Comparison of ENCODE assay signal across 9 cellular contexts in genomic region chr7:27169658-27170493, GRCh38. TPM values are rescaled to one million over a fixed set of nuclear protein-coding genes. Genes with fewer than 3 reads are reported as not detected.
DNase-seq lines count a peak whose midpoint lies in the region; ATAC-seq and TF ChIP-seq lines count a peak whose summit lies in the region.
"Had no signal": no experiment of that assay in that cellular context is flagged by ENCODE, and none has a peak within 500 bp of the region (broad histone marks: within the 10 kb centered on the region; RNA-seq: fewer than 3 reads in every experiment).

No MANE protein-coding gene starts in this region.

- no peaks in the 10 kb centered on the region for H3K9me3 Mint-ChIP-seq in osteocyte (ENCODE audit: unreplicated experiment)
- H3K9me3 Mint-ChIP-seq in activated CD4-positive, alpha-beta memory T cell treated with anti-CD3 and anti-CD28 coated beads for 36 hours: no peaks in the 10 kb centered on the region

- peak overlapping the region; percentile 32 for H3K4me3 Mint-ChIP-seq in osteocyte (ENCODE audit: unreplicated experiment)
- H3K4me3 Mint-ChIP-seq in activated CD4-positive, alpha-beta memory T cell treated with anti-CD3 and anti-CD28 coated beads for 36 hours: no peak overlapping the region

- no peak overlapping the region for H3K27ac Mint-ChIP-seq in osteocyte (ENCODE audit: unreplicated experiment)
- no peak overlapping the region for H3K27ac Mint-ChIP-seq in activated CD4-positive, alpha-beta memory T cell treated with anti-CD3 and anti-CD28 coated beads for 36 hours

- ATAC-seq in HG03520 (IDR thresholded peaks at IDR 0.05; ENCODE audit: unreplicated experiment): no peak
- no peak for ATAC-seq in HG03342 (IDR thresholded peaks at IDR 0.05; ENCODE audit: unreplicated experiment)

- peak; percentile 81 for DNase-seq in DMS153 treated with DMSO at 0.1 percent for 48 hours (lab: John Stamatoyannopoulos, UW; ENCODE audit: unreplicated experiment)
- peak; percentile 58 for DNase-seq in LoVo (ENCODE audit: low spot score)
- DNase-seq in coronary artery (ENCODE audit: low spot score): no peak
- DNase-seq in osteocyte (ENCODE audit: extremely low spot score, unreplicated experiment): no peak
- DNase-seq in NCI-H2227 (lab: John Stamatoyannopoulos, UW; ENCODE audit: unreplicated experiment): no peak
- DNase-seq in activated CD4-positive, alpha-beta memory T cell treated with anti-CD3 and anti-CD28 coated beads for 36 hours: no peak

- POLR2A ChIA-PET in activated CD4-positive, alpha-beta memory T cell treated with anti-CD3 and anti-CD28 coated beads for 36 hours (lab: Charles Lee): no interaction called here

- peaks cover 2% of the 10 kb centered on the region for H3K36me3 Mint-ChIP-seq in osteocyte (ENCODE audit: unreplicated experiment)
- peaks cover 3% of the 10 kb centered on the region for H3K36me3 Mint-ChIP-seq in activated CD4-positive, alpha-beta memory T cell treated with anti-CD3 and anti-CD28 coated beads for 36 hours

- TF ChIP-seq CTCF in coronary artery (IDR thresholded peaks at IDR 0.05): no peak
- no peak for TF ChIP-seq CTCF in osteocyte (IDR thresholded peaks at IDR 0.05)

- H3K27me3 Mint-ChIP-seq in osteocyte (ENCODE audit: unreplicated experiment): peaks cover 73% of the 10 kb centered on the region
- H3K27me3 Mint-ChIP-seq in activated CD4-positive, alpha-beta memory T cell treated with anti-CD3 and anti-CD28 coated beads for 36 hours: peaks cover 67% of the 10 kb centered on the region

- H3K27ac ChIP-seq in coronary artery: no peak overlapping the region

- peaks cover 14% of the 10 kb centered on the region for H3K4me1 Mint-ChIP-seq in osteocyte (ENCODE audit: unreplicated experiment)
- H3K4me1 Mint-ChIP-seq in activated CD4-positive, alpha-beta memory T cell treated with anti-CD3 and anti-CD28 coated beads for 36 hours (ENCODE audit: low read depth): peaks cover 36% of the 10 kb centered on the region

- CTCF ChIA-PET in activated CD4-positive, alpha-beta memory T cell treated with anti-CD3 and anti-CD28 coated beads for 36 hours (lab: Charles Lee): interaction anchor here (1.2 to 1.8 kb wide), 5 partner anchors 9 to 26 kb away, joined by 3 to 7 read pairs (median 5); no protein-coding TSS in a partner anchor

- intact Hi-C loops in activated CD4-positive, alpha-beta memory T cell treated with anti-CD3 and anti-CD28 coated beads for 36 hours (cut with micrococcal nuclease): loop anchor here (5.0 kb wide), 1 partner anchor 72 kb away; the partner anchor contains the start of gene EVX1

- H3K4me3 ChIP-seq in coronary artery: peak overlapping the region; percentile 21

RNA-seq across cellular contexts. Expression of gene HOXA10, which starts 4.2 kb away (rescaled TPM):
- total RNA-seq in osteocyte: not detected in 2 replicates
- not detected for total RNA-seq in activated CD4-positive, alpha-beta memory T cell treated with anti-CD3 and anti-CD28 coated beads for 36 hours
- total RNA-seq: T-helper 1 cell treated with Interleukin-12 subunit alpha and Interleukin-12 subunit beta and Interleukin-4 antibody, amounts not matched to agents 30 ng/mL and 1 ng/mL, for 36 hours had no signal

RNA-seq across cellular contexts. Expression of gene HOXA9, which starts 4.5 kb away (rescaled TPM):
- total RNA-seq in osteocyte: not detected in 2 replicates
- total RNA-seq in activated CD4-positive, alpha-beta memory T cell treated with anti-CD3 and anti-CD28 coated beads for 36 hours: under 1 TPM in 1 of 2 experiments, not detected in 1; 0.19 TPM
- total RNA-seq: T-helper 1 cell treated with Interleukin-12 subunit alpha and Interleukin-12 subunit beta and Interleukin-4 antibody, amounts not matched to agents 30 ng/mL and 1 ng/mL, for 36 hours had no signal

RNA-seq across cellular contexts. Expression of gene HOXA7, which starts 13.4 kb away (rescaled TPM):
- total RNA-seq in osteocyte: not detected in 2 replicates
- not detected for total RNA-seq in activated CD4-positive, alpha-beta memory T cell treated with anti-CD3 and anti-CD28 coated beads for 36 hours
- total RNA-seq: T-helper 1 cell treated with Interleukin-12 subunit alpha and Interleukin-12 subunit beta and Interleukin-4 antibody, amounts not matched to agents 30 ng/mL and 1 ng/mL, for 36 hours had no signal

RNA-seq across cellular contexts. Expression of gene HOXA11, which starts 15.2 kb away (rescaled TPM):
- not detected in 2 replicates for total RNA-seq in osteocyte
- not detected for total RNA-seq in activated CD4-positive, alpha-beta memory T cell treated with anti-CD3 and anti-CD28 coated beads for 36 hours
- total RNA-seq: T-helper 1 cell treated with Interleukin-12 subunit alpha and Interleukin-12 subunit beta and Interleukin-4 antibody, amounts not matched to agents 30 ng/mL and 1 ng/mL, for 36 hours had no signal

RNA-seq across cellular contexts. Expression of gene HOXA3, which starts 17.5 kb away (rescaled TPM):
- total RNA-seq in osteocyte: not detected in 2 replicates
- total RNA-seq in activated CD4-positive, alpha-beta memory T cell treated with anti-CD3 and anti-CD28 coated beads for 36 hours: not detected
- total RNA-seq: T-helper 1 cell treated with Interleukin-12 subunit alpha and Interleukin-12 subunit beta and Interleukin-4 antibody, amounts not matched to agents 30 ng/mL and 1 ng/mL, for 36 hours had no signal

Comparison
In these comparisons a context has a peak if more than half of its experiments do, and no peak if none do; other contexts are left out.
1. DNase-seq: peak in DMS153 treated with DMSO at 0.1 percent for 48 hours (single experiment) and LoVo (single experiment); none in coronary artery (single experiment), osteocyte (single experiment), NCI-H2227 (single experiment) and activated CD4-positive, alpha-beta memory T cell treated with anti-CD3 and anti-CD28 coated beads for 36 hours (single experiment).